Comparison of ENCODE assay signal across 9 cellular contexts in the genomic region with DNA sequence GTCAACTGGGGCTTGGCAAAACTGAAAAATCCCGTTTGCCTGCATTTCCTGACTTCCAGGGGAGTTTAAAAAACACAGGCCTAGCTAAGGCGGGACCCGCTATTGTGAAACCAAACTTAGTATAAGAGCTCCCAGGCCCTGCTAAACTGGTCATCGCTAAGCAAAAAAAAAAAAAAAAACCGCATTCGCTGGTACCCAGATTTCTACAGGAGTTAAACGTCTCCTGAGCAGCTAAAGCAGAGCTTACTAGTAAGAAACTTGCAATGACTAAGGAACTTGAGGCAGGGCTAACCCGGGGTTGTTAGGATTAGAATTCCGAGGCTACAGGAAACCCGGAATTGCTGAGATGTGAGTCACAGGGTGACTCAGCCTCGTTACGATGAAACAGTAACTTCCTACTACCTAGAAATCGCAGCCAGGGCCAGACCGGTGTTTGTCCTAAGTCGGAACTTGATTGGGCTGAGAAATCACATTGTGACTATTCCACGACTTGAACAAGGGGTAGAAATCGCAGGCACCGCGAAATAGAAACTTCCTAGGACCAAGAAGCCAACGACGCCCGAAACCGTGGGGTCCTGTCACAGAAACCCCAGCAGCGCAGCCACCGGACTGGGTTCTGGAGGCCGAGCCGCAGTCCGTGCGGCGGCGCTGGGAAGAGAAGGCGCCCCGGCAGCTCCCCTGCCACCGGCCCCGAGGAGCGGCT.
DNase-seq lines count a peak whose midpoint lies in the region; ATAC-seq and TF ChIP-seq lines count a peak whose summit lies in the region.
"Had no signal": no experiment of that assay in that cellular context is flagged by ENCODE, and none has a peak within 500 bp of the region (broad histone marks: within the 10 kb centered on the region; RNA-seq: fewer than 3 reads in every experiment).

No MANE protein-coding gene starts in this region.

- peak overlapping the region; percentile 94 to 97 for H3K27ac Mint-ChIP-seq in activated naive CD4-positive, alpha-beta T cell treated with anti-CD3 and anti-CD28 coated beads, Interleukin-2, amount 50 U/mL, for 72 hours

- peak overlapping the region; percentile 32 to 74 (median 60) for H3K4me3 ChIP-seq in heart right ventricle
- H3K4me3 ChIP-seq in skin epidermis: peak overlapping the region; percentile 47 to 58 (median 54)
- H3K4me3 ChIP-seq: cardiac muscle cell had no signal

- H3K9me3 ChIP-seq in heart right ventricle: peaks cover 0 to 28% (median 10%) of the 10 kb centered on the region in 11 donors

- no peaks in the 10 kb centered on the region for H3K36me3 ChIP-seq in heart right ventricle
- H3K36me3 ChIP-seq: cardiac muscle cell had no signal

- H3K4me1 ChIP-seq in heart right ventricle: peaks cover 0 to 50% (median 25%) of the 10 kb centered on the region in 9 donors

- no peak for TF ChIP-seq CTCF in heart right ventricle (IDR thresholded peaks at IDR 0.05)

- ATAC-seq in GM21381 (IDR thresholded peaks at IDR 0.05; ENCODE audit: unreplicated experiment): peak; percentile 29
- peak; percentile 81 for ATAC-seq in SK-N-SH treated with all-trans-retinoic acid at 6 μM for 48 hours
- peak; percentile 70 to 77 for ATAC-seq in activated naive CD4-positive, alpha-beta T cell treated with anti-CD3 and anti-CD28 coated beads, Interleukin-2, amount 50 U/mL, for 72 hours
- peak; percentile 82 to 92 (median 86) for ATAC-seq in heart right ventricle

- 1 to 2% methylated on average over 36 of the region's 36 CpGs for WGBS in heart right ventricle, 2 donors

- peaks cover 12 to 99% (median 89%) of the 10 kb centered on the region in 7 donors for H3K27me3 ChIP-seq in heart right ventricle
- H3K27me3 ChIP-seq: cardiac muscle cell had no signal

- peaks cover 12 to 20% of the 10 kb centered on the region in 2 donors for H3K36me3 Mint-ChIP-seq in activated naive CD4-positive, alpha-beta T cell treated with anti-CD3 and anti-CD28 coated beads, Interleukin-2, amount 50 U/mL, for 72 hours

- DNase-seq in DMS 273 (lab: John Stamatoyannopoulos, UW; ENCODE audit: unreplicated experiment) (peak; percentile 79), HT1080 (ENCODE audit: low read depth) (peak; percentile 98), heart right ventricle (peak; percentile 29 to 81), inferior parietal cortex (ENCODE audit: extremely low spot score) (no peak)
- peak; percentile 67 to 82 for DNase-seq in activated naive CD4-positive, alpha-beta T cell treated with anti-CD3 and anti-CD28 coated beads, Interleukin-2, amount 50 U/mL, for 72 hours (ENCODE audit: low spot score in 2 of 2)

- intact Hi-C loops in heart right ventricle (cut with DNase I): loop anchor here in 8 of 10 donors (1.0 to 5.0 kb wide), 6 partner anchors 38 to 116 kb away; a partner anchor contains a TSS

- H3K27ac ChIP-seq in heart right ventricle (peak overlapping the region; percentile 78 to 99 (median 94)), skin epidermis (peak overlapping the region; percentile 86 to 99 (median 93))
- H3K27ac ChIP-seq: cardiac muscle cell had no signal

- H3K9me3 Mint-ChIP-seq in activated naive CD4-positive, alpha-beta T cell treated with anti-CD3 and anti-CD28 coated beads, Interleukin-2, amount 50 U/mL, for 72 hours: peaks cover 13% of the 10 kb centered on the region in 2 donors

TF ChIP-seq in SK-N-SH treated with all-trans-retinoic acid at 6 μM for 48 hours, 23 proteins besides CTCF, POLR2A, EP300 and RAD21:
- TF ChIP-seq, protein P1, sequence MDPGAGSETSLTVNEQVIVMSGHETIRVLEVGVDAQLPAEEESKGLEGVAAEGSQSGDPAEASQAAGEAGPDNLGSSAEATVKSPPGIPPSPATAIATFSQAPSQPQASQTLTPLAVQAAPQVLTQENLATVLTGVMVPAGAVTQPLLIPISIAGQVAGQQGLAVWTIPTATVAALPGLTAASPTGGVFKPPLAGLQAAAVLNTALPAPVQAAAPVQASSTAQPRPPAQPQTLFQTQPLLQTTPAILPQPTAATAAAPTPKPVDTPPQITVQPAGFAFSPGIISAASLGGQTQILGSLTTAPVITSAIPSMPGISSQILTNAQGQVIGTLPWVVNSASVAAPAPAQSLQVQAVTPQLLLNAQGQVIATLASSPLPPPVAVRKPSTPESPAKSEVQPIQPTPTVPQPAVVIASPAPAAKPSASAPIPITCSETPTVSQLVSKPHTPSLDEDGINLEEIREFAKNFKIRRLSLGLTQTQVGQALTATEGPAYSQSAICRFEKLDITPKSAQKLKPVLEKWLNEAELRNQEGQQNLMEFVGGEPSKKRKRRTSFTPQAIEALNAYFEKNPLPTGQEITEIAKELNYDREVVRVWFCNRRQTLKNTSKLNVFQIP (CRISPR knock-in tag; IDR thresholded peaks at IDR 0.05; ENCODE audit: borderline replicate concordance, low read depth): no peak
- TF ChIP-seq BACH2 (CRISPR knock-in tag; IDR thresholded peaks at IDR 0.05; ENCODE audit: borderline replicate concordance) (no peak), ZNF70 (CRISPR knock-in tag; IDR thresholded peaks at IDR 0.05) (no peak), ZNF565 (CRISPR knock-in tag; conservative IDR thresholded peaks at IDR 0.05; ENCODE audit: low read depth) (no peak), SNAI2 (CRISPR knock-in tag; IDR thresholded peaks at IDR 0.05) (no peak), OSR1 (CRISPR knock-in tag; IDR thresholded peaks at IDR 0.05) (no peak), TOX (CRISPR knock-in tag; IDR thresholded peaks at IDR 0.05; ENCODE audit: borderline replicate concordance) (no peak), ZFP3 (CRISPR knock-in tag; IDR thresholded peaks at IDR 0.05) (no peak), ISL1 (CRISPR knock-in tag; IDR thresholded peaks at IDR 0.05) (no peak), TCF4 (CRISPR knock-in tag; IDR thresholded peaks at IDR 0.05; ENCODE audit: borderline replicate concordance) (no peak), ARNTL (CRISPR knock-in tag; IDR thresholded peaks at IDR 0.05; ENCODE audit: borderline replicate concordance, low read depth) (no peak), GLIS3 (CRISPR knock-in tag; IDR thresholded peaks at IDR 0.05) (no peak), ZFP30 (CRISPR knock-in tag; IDR thresholded peaks at IDR 0.05) (no peak), RARB (CRISPR knock-in tag; IDR thresholded peaks at IDR 0.05) (no peak), ZC3H10 (CRISPR knock-in tag; IDR thresholded peaks at IDR 0.05) (no peak), ESRRG (CRISPR knock-in tag; IDR thresholded peaks at IDR 0.05) (no peak), ZNF8 (CRISPR knock-in tag; IDR thresholded peaks at IDR 0.05) (no peak)
- TF ChIP-seq, protein P2, sequence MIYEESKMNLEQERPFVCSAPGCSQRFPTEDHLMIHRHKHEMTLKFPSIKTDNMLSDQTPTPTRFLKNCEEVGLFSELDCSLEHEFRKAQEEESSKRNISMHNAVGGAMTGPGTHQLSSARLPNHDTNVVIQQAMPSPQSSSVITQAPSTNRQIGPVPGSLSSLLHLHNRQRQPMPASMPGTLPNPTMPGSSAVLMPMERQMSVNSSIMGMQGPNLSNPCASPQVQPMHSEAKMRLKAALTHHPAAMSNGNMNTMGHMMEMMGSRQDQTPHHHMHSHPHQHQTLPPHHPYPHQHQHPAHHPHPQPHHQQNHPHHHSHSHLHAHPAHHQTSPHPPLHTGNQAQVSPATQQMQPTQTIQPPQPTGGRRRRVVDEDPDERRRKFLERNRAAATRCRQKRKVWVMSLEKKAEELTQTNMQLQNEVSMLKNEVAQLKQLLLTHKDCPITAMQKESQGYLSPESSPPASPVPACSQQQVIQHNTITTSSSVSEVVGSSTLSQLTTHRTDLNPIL (CRISPR knock-in tag; IDR thresholded peaks at IDR 0.05; ENCODE audit: low read depth): no peak
- TF ChIP-seq, protein P3, sequence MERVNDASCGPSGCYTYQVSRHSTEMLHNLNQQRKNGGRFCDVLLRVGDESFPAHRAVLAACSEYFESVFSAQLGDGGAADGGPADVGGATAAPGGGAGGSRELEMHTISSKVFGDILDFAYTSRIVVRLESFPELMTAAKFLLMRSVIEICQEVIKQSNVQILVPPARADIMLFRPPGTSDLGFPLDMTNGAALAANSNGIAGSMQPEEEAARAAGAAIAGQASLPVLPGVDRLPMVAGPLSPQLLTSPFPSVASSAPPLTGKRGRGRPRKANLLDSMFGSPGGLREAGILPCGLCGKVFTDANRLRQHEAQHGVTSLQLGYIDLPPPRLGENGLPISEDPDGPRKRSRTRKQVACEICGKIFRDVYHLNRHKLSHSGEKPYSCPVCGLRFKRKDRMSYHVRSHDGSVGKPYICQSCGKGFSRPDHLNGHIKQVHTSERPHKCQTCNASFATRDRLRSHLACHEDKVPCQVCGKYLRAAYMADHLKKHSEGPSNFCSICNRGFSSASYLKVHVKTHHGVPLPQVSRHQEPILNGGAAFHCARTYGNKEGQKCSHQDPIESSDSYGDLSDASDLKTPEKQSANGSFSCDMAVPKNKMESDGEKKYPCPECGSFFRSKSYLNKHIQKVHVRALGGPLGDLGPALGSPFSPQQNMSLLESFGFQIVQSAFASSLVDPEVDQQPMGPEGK (CRISPR knock-in tag; IDR thresholded peaks at IDR 0.05; ENCODE audit: borderline replicate concordance): no peak

Comparison
In these comparisons a context has a peak if more than half of its experiments do, and no peak if none do; other contexts are left out.
1. ATAC-seq: peak in every context shown above with its lines; median percentile 86 in heart right ventricle; 81 in SK-N-SH treated with all-trans-retinoic acid at 6 μM for 48 hours; 74 in activated naive CD4-positive, alpha-beta T cell treated with anti-CD3 and anti-CD28 coated beads, Interleukin-2, amount 50 U/mL, for 72 hours; 29 in GM21381.